1 cellular context compared by ENCODE assay signal in the genomic region with DNA sequence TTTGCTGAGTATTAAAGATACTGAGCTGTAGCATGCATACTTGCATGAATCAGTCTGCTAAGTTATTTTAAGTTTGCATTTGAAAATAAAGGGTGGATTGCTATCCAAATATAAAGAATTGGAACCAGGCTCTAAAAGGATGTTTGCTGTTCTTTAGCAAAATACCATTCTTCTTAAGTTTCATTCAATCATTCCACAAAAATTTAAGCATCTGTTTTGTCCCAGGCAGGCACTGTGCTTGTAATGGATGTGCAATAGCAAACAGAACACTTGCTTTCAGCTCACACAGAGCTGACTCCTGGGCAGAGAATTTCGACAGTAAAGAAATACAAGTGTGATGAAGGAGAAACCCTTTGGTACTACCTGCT.
TF ChIP-seq lines count a peak whose summit lies in the region.

No MANE protein-coding gene starts in this region.

TF ChIP-seq in SK-N-SH, 30 proteins besides CTCF, POLR2A, EP300 and RAD21 (continued from another document):
- TF ChIP-seq SMC3 (IDR thresholded peaks at IDR 0.05; ENCODE audit: low read depth, low read length) (no peak), GABPA (IDR thresholded peaks at IDR 0.05; ENCODE audit: low read depth) (no peak), NFIC (IDR thresholded peaks at IDR 0.05; ENCODE audit: borderline replicate concordance) (peak; percentile 54; the same call in 1 of the 2 replicates), NRF1 (IDR thresholded peaks at IDR 0.05; ENCODE audit: low read depth, low read length) (no peak), GATA2 (CRISPR knock-in tag; IDR thresholded peaks at IDR 0.05) (no peak), YY1 (IDR thresholded peaks at IDR 0.05; ENCODE audit: low read depth) (no peak), FOXJ3 (CRISPR knock-in tag; IDR thresholded peaks at IDR 0.05) (no peak), POLR2AphosphoS5 (IDR thresholded peaks at IDR 0.05; ENCODE audit: low read depth, low read length) (peak; percentile 58; the same call in 1 of the 2 replicates), JUND (IDR thresholded peaks at IDR 0.05) (peak; percentile 64), SIN3A (IDR thresholded peaks at IDR 0.05; ENCODE audit: borderline replicate concordance, low read depth, low read length) (peak; percentile 19; the same call in 1 of the 2 replicates), FOSL2 (IDR thresholded peaks at IDR 0.05; ENCODE audit: borderline replicate concordance, low read depth) (peak; percentile 64; the same call in 1 of the 2 replicates), MXI1 (IDR thresholded peaks at IDR 0.05; ENCODE audit: low read depth, low read length) (no peak)
- TF ChIP-seq, protein P1, sequence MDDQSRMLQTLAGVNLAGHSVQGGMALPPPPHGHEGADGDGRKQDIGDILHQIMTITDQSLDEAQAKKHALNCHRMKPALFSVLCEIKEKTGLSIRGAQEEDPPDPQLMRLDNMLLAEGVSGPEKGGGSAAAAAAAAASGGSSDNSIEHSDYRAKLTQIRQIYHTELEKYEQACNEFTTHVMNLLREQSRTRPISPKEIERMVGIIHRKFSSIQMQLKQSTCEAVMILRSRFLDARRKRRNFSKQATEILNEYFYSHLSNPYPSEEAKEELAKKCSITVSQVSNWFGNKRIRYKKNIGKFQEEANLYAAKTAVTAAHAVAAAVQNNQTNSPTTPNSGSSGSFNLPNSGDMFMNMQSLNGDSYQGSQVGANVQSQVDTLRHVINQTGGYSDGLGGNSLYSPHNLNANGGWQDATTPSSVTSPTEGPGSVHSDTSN (IDR thresholded peaks at IDR 0.05), result peak; percentile 55
- TF ChIP-seq, protein P2, sequence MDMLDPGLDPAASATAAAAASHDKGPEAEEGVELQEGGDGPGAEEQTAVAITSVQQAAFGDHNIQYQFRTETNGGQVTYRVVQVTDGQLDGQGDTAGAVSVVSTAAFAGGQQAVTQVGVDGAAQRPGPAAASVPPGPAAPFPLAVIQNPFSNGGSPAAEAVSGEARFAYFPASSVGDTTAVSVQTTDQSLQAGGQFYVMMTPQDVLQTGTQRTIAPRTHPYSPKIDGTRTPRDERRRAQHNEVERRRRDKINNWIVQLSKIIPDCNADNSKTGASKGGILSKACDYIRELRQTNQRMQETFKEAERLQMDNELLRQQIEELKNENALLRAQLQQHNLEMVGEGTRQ (IDR thresholded peaks at IDR 0.05; ENCODE audit: borderline replicate concordance, low read depth, low read length), result no peak
- TF ChIP-seq, protein P3, sequence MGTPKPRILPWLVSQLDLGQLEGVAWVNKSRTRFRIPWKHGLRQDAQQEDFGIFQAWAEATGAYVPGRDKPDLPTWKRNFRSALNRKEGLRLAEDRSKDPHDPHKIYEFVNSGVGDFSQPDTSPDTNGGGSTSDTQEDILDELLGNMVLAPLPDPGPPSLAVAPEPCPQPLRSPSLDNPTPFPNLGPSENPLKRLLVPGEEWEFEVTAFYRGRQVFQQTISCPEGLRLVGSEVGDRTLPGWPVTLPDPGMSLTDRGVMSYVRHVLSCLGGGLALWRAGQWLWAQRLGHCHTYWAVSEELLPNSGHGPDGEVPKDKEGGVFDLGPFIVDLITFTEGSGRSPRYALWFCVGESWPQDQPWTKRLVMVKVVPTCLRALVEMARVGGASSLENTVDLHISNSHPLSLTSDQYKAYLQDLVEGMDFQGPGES (IDR thresholded peaks at IDR 0.05; ENCODE audit: low read depth, low read length), result no peak
TF ChIP-seq in SK-N-SH: peak in this region for 11.
